In genomic region chr11:130201026-130201425, GRCh38 we compare ENCODE assay signal across 25 cellular contexts. TPM values are rescaled to one million over a fixed set of nuclear protein-coding genes. Genes with fewer than 3 reads are reported as not detected.
DNase-seq lines count a peak whose midpoint lies in the region; ATAC-seq, FAIRE-seq and TF ChIP-seq lines count a peak whose summit lies in the region.
"Had no signal": no experiment of that assay in that cellular context is flagged by ENCODE, and none has a peak within 500 bp of the region (broad histone marks: within the 10 kb centered on the region; RNA-seq: fewer than 3 reads in every experiment).

No MANE protein-coding gene starts in this region.

- no peak overlapping the region for H2BK5ac ChIP-seq in neuronal stem cell (ENCODE audit: low read length)

- TF ChIP-seq CTCF in Panc1 (IDR thresholded peaks at IDR 0.05) (no peak), kidney (IDR thresholded peaks at IDR 0.05; ENCODE audit: borderline replicate concordance, extremely low read depth, insufficient read depth) (no peak), MCF 10A (IDR thresholded peaks at IDR 0.05; ENCODE audit: unreplicated experiment) (no peak), coronary artery (IDR thresholded peaks at IDR 0.05) (no peak), omental fat pad (IDR thresholded peaks at IDR 0.05) (no peak)

- BruUV-seq in Panc1 (replicated peaks; lab: Mats Ljungman, UMichigan) (no TSS peak), MCF 10A (replicated peaks; lab: Mats Ljungman, UMichigan) (no TSS peak)

- peak overlapping the region; percentile 57 for H3K18ac ChIP-seq in neuronal stem cell (ENCODE audit: low read length)

- intact Hi-C loops in Panc1 (cut with micrococcal nuclease; ENCODE audit: unreplicated experiment) (no loop called here), kidney (cut with DNase I) (no loop called here), MCF 10A (cut with micrococcal nuclease) (no loop called here)

- peaks cover 62% of the 10 kb centered on the region for H3K36me3 Mint-ChIP-seq in stimulated activated memory B cell treated with anti-CD40 and anti-IgM and Interleukin-4, amounts not matched to agents 10 μg/mL and 1 μg/mL and 100 μg/mL, for 72 hours
- H3K36me3 Mint-ChIP-seq in MCF 10A (ENCODE audit: insufficient read depth, unreplicated experiment), result peaks cover 4% of the 10 kb centered on the region
- H3K36me3 Mint-ChIP-seq in activated naive CD4-positive, alpha-beta T cell treated with anti-CD3 and anti-CD28 coated beads, Interleukin-2, amount 50 U/mL, for 72 hours, result no peaks in the 10 kb centered on the region
- H3K36me3 Mint-ChIP-seq: CD8-positive, alpha-beta T cell had no signal

- no peak overlapping the region for H2AFZ ChIP-seq in neuronal stem cell (ENCODE audit: low read length)

- no peak overlapping the region for H3K14ac ChIP-seq in neuronal stem cell (ENCODE audit: low read length)

- H3K9ac ChIP-seq in kidney (ENCODE audit: low read length in 2 of 2), result no peak overlapping the region
- H3K9ac ChIP-seq in neuronal stem cell (ENCODE audit: low read depth, low read length, poor library complexity), result no peak overlapping the region
- H3K9ac ChIP-seq: BLaER1 treated with 17β-estradiol and CSF1 and Interleukin-3, amounts not matched to agents 10 nM and 100 nM had no signal

- H3K27ac ChIP-seq in Panc1 (ENCODE audit: low read length) (no peak overlapping the region), kidney (ENCODE audit: low read depth in 2 of 2, low read length in 2 of 2) (no peak overlapping the region), neuronal stem cell (replicated peaks; ENCODE audit: low read length) (no peak overlapping the region), coronary artery (no peak overlapping the region)
- H3K27ac ChIP-seq: A549; BLaER1 treated with 17β-estradiol and CSF1 and Interleukin-3, amounts not matched to agents 10 nM and 100 nM; C4-2B had no signal

- in situ Hi-C loops in Panc1 (cut with HindIII; ENCODE audit: low pct_unique_long_range_greater_than_20kb, low sequenced_read_pairs), result no loop called here

- H3K27ac Mint-ChIP-seq in stimulated activated memory B cell treated with anti-CD40 and anti-IgM and Interleukin-4, amounts not matched to agents 10 μg/mL and 1 μg/mL and 100 μg/mL, for 72 hours, result peak overlapping the region; percentile 38
- no peak overlapping the region for H3K27ac Mint-ChIP-seq in MCF 10A (ENCODE audit: low read depth, unreplicated experiment)
- no peak overlapping the region for H3K27ac Mint-ChIP-seq in activated naive CD4-positive, alpha-beta T cell treated with anti-CD3 and anti-CD28 coated beads, Interleukin-2, amount 50 U/mL, for 72 hours
- H3K27ac Mint-ChIP-seq: B cell; CD4-positive, alpha-beta T cell; CD8-positive, alpha-beta T cell had no signal

- no CpG with 5 or more reads among the region's 7 CpGs for WGBS in neuronal stem cell (ENCODE audit: extremely low coverage in 2 of 2, insufficient read length in 2 of 2, insufficient replicate concordance in 1 of 2), 2 donors

- no peaks in the 10 kb centered on the region for H3K79me1 ChIP-seq in neuronal stem cell (ENCODE audit: low read depth, low read length)

- ATAC-seq in Panc1 (0 out of 2 replicates have a peak, but pooled peaks have one; percentile 13), omental fat pad (ENCODE audit: low FRiP score) (no peak)
- no peak for ATAC-seq in stimulated activated memory B cell treated with anti-CD40 and anti-IgM and Interleukin-4, amounts not matched to agents 10 μg/mL and 1 μg/mL and 100 μg/mL, for 72 hours
- no peak for ATAC-seq in activated naive CD4-positive, alpha-beta T cell treated with anti-CD3 and anti-CD28 coated beads, Interleukin-2, amount 50 U/mL, for 72 hours
- ATAC-seq: A549; CD8-positive, alpha-beta T cell had no signal

- peak overlapping the region; percentile 81 for H2AK5ac ChIP-seq in neuronal stem cell (ENCODE audit: low read depth, low read length)

- H2BK15ac ChIP-seq in neuronal stem cell (ENCODE audit: low read length), result peak overlapping the region; percentile 92

- peak overlapping the region; percentile 73 for H2BK12ac ChIP-seq in neuronal stem cell (ENCODE audit: low read length)

- peak overlapping the region; percentile 73 for H3K23ac ChIP-seq in neuronal stem cell (ENCODE audit: low read depth, low read length, poor library complexity)

- H3K9me3 Mint-ChIP-seq in stimulated activated memory B cell treated with anti-CD40 and anti-IgM and Interleukin-4, amounts not matched to agents 10 μg/mL and 1 μg/mL and 100 μg/mL, for 72 hours, result no peaks in the 10 kb centered on the region
- no peaks in the 10 kb centered on the region for H3K9me3 Mint-ChIP-seq in MCF 10A (ENCODE audit: unreplicated experiment)
- H3K9me3 Mint-ChIP-seq in activated naive CD4-positive, alpha-beta T cell treated with anti-CD3 and anti-CD28 coated beads, Interleukin-2, amount 50 U/mL, for 72 hours, result no peaks in the 10 kb centered on the region
- H3K9me3 Mint-ChIP-seq: CD4-positive, alpha-beta T cell; CD8-positive, alpha-beta T cell had no signal

- H3K4ac ChIP-seq in neuronal stem cell (ENCODE audit: low read length), result no peak overlapping the region

- CTCF ChIA-PET in Panc1 (lab: Charles Lee) (no interaction called here), MCF 10A (lab: Yijun Ruan, JAX) (interaction anchor here (0.6 to 4.9 kb wide), 4 partner anchors 12 to 278 kb away, joined by 3 to 33 read pairs (median 3); no protein-coding TSS in a partner anchor)

- no peak overlapping the region for H2BK120ac ChIP-seq in neuronal stem cell (ENCODE audit: low read depth, low read length)

- no peak overlapping the region for H4K91ac ChIP-seq in neuronal stem cell (ENCODE audit: low read depth, low read length, poor library complexity)

- no peaks in the 10 kb centered on the region for H3K4me1 ChIP-seq in Panc1 (ENCODE audit: control insufficient read depth, insufficient read depth, low read length)
- H3K4me1 ChIP-seq in kidney (ENCODE audit: control insufficient read depth in 1 of 2, insufficient read depth in 1 of 2, low read depth in 1 of 2, low read length in 2 of 2), result no peaks in the 10 kb centered on the region
- H3K4me1 ChIP-seq in neuronal stem cell (ENCODE audit: control insufficient read depth in 2 of 2, insufficient read depth in 1 of 2, low read depth in 1 of 2, low read length in 2 of 2), result peaks cover 0 to 4% of the 10 kb centered on the region in 2 donors
- H3K4me1 ChIP-seq: A549, Caco-2 had no signal

- no peaks in the 10 kb centered on the region for H3K27me3 ChIP-seq in Panc1 (ENCODE audit: control insufficient read depth, insufficient read depth, low read length)
- peaks cover 0 to 15% (median 0%) of the 10 kb centered on the region in 3 experiments for H3K27me3 ChIP-seq in neuronal stem cell (ENCODE audit: control insufficient read depth in 3 of 3, insufficient read depth in 3 of 3, low read depth in 1 of 3, low read length in 3 of 3)
- H3K27me3 ChIP-seq: BLaER1 treated with 17β-estradiol and CSF1 and Interleukin-3, amounts not matched to agents 10 nM and 100 nM had no signal

- H3K36me3 ChIP-seq in Panc1 (ENCODE audit: control insufficient read depth, insufficient read depth, low read length), result no peaks in the 10 kb centered on the region
- peaks cover 10 to 24% of the 10 kb centered on the region in 2 donors for H3K36me3 ChIP-seq in kidney (ENCODE audit: control insufficient read depth in 1 of 2, insufficient read depth in 2 of 2, low read length in 2 of 2)
- no peaks in the 10 kb centered on the region for H3K36me3 ChIP-seq in neuronal stem cell (replicated peaks in 1 of 2; ENCODE audit: control insufficient read depth in 2 of 2, insufficient read depth in 2 of 2, low read length in 2 of 2)
- H3K36me3 ChIP-seq: BLaER1 treated with 17β-estradiol and CSF1 and Interleukin-3, amounts not matched to agents 10 nM and 100 nM had no signal

- no peaks in the 10 kb centered on the region for H3K27me3 Mint-ChIP-seq in stimulated activated memory B cell treated with anti-CD40 and anti-IgM and Interleukin-4, amounts not matched to agents 10 μg/mL and 1 μg/mL and 100 μg/mL, for 72 hours
- no peaks in the 10 kb centered on the region for H3K27me3 Mint-ChIP-seq in MCF 10A (ENCODE audit: insufficient read depth, unreplicated experiment)
- H3K27me3 Mint-ChIP-seq: B cell had no signal

- H3K9me3 ChIP-seq in Panc1 (ENCODE audit: control insufficient read depth, insufficient read depth, low read depth, low read length), result no peaks in the 10 kb centered on the region
- H3K9me3 ChIP-seq in kidney (ENCODE audit: control insufficient read depth in 1 of 2, low read length in 2 of 2), result no peaks in the 10 kb centered on the region
- H3K9me3 ChIP-seq in neuronal stem cell (replicated peaks in 1 of 2; ENCODE audit: control insufficient read depth in 2 of 2, insufficient read depth in 1 of 2, low read depth in 1 of 2, low read length in 2 of 2), result peaks cover 5 to 10% of the 10 kb centered on the region in 2 donors
- H3K9me3 ChIP-seq: A549, Caco-2 had no signal

- no peak overlapping the region for H3K4me3 Mint-ChIP-seq in stimulated activated memory B cell treated with anti-CD40 and anti-IgM and Interleukin-4, amounts not matched to agents 10 μg/mL and 1 μg/mL and 100 μg/mL, for 72 hours
- no peak overlapping the region for H3K4me3 Mint-ChIP-seq in MCF 10A (ENCODE audit: unreplicated experiment)
- H3K4me3 Mint-ChIP-seq: B cell; CD4-positive, alpha-beta T cell; CD8-positive, alpha-beta T cell had no signal

- H3K4me2 ChIP-seq in neuronal stem cell (ENCODE audit: insufficient read depth, low read length, poor library complexity, severe bottlenecking), result no peak overlapping the region
- H3K4me2 ChIP-seq: A549 had no signal

- H3K4me1 Mint-ChIP-seq in stimulated activated memory B cell treated with anti-CD40 and anti-IgM and Interleukin-4, amounts not matched to agents 10 μg/mL and 1 μg/mL and 100 μg/mL, for 72 hours, result peaks cover 32% of the 10 kb centered on the region
- H3K4me1 Mint-ChIP-seq in MCF 10A (ENCODE audit: insufficient read depth, unreplicated experiment), result no peaks in the 10 kb centered on the region

- H3K4me3 ChIP-seq in Panc1 (ENCODE audit: low read depth in 2 of 2, low read length in 2 of 2), result no peak overlapping the region
- H3K4me3 ChIP-seq in kidney (ENCODE audit: low read length in 2 of 2), result no peak overlapping the region
- peak overlapping the region in 1 of 2 donors; percentile 24 for H3K4me3 ChIP-seq in neuronal stem cell (ENCODE audit: low read length in 2 of 2)
- no peak overlapping the region for H3K4me3 ChIP-seq in coronary artery
- H3K4me3 ChIP-seq: A549; BLaER1 treated with 17β-estradiol and CSF1 and Interleukin-3, amounts not matched to agents 10 nM and 100 nM; GM12878 had no signal

- FAIRE-seq in kidney (lab: Jason Lieb, UNC), result no peak
- FAIRE-seq: A549, D721Med, G401.6, GM12878, GM12892, GM18507 had no signal

- POLR2A ChIA-PET in Panc1 (lab: Charles Lee), result no interaction called here
- POLR2A ChIA-PET in MCF 10A (lab: Yijun Ruan, JAX), result no interaction called here

- DNase-seq in Panc1 (ENCODE audit: low read depth, low spot score), result no peak
- DNase-seq in kidney, result peak; percentile 49
- no peak for DNase-seq in neuronal stem cell (ENCODE audit: low spot score)
- DNase-seq in MCF 10A (ENCODE audit: unreplicated experiment), result no peak
- no peak for DNase-seq in activated naive CD4-positive, alpha-beta T cell treated with anti-CD3 and anti-CD28 coated beads, Interleukin-2, amount 50 U/mL, for 72 hours (ENCODE audit: low spot score in 2 of 2)
- no peak for DNase-seq in coronary artery (ENCODE audit: low spot score)
- no peak for DNase-seq in omental fat pad (ENCODE audit: low spot score)
- DNase-seq: AML-193; Caco-2; Calu3; CD4-positive, alpha-beta T cell; CD8-positive, alpha-beta T cell; DMS79 treated with DMSO at 0.1 percent for 48 hours had no signal

- no peak overlapping the region for H4K8ac ChIP-seq in neuronal stem cell (ENCODE audit: low read depth, low read length)

RNA-seq across cellular contexts. Expression of gene ST14, which starts 41.4 kb away (rescaled TPM):
- total RNA-seq in Panc1 (2021; ENCODE audit: unreplicated experiment) (1.8 TPM), kidney (139 TPM), MCF 10A (2022) (24.8 and 27.2 TPM in 2 replicates), omental fat pad (10 to 100 TPM in 2 of 4 donors, 1 to 10 TPM in 2; 4.4 to 49.1 (median 10.8) TPM)
- polyA plus RNA-seq in Panc1 (2012; ENCODE audit: insufficient read length), result 1.9 TPM
- 59.3 TPM for polyA plus RNA-seq in kidney (ENCODE audit: insufficient read depth, low read depth, low replicate concordance)
- 0.73 TPM for polyA plus RNA-seq in neuronal stem cell (2013, experiment 1 of 2)
- polyA plus RNA-seq in neuronal stem cell (2013, experiment 2 of 2), result 0.58 TPM
- total RNA-seq in activated naive CD4-positive, alpha-beta T cell treated with anti-CD3 and anti-CD28 coated beads, Interleukin-2, amount 50 U/mL, for 72 hours, result under 1 TPM in 1 of 2 donors, not detected in 1; 0.10 TPM
- total RNA-seq: A172 had no signal
- polyA plus RNA-seq: BJ had no signal
